Comparison of ENCODE assay signal across 1 cellular context in genomic region chr4:105613326-105613725, GRCh38.
TF ChIP-seq lines count a peak whose summit lies in the region.

No MANE protein-coding gene starts in this region.

TF ChIP-seq in HepG2, 621 proteins besides CTCF, POLR2A, EP300 and RAD21 (continued from another document):
- no peak for TF ChIP-seq ZNF407 (CRISPR knock-in tag; IDR thresholded peaks at IDR 0.05; ENCODE audit: not compliant biosample characterization)
- no peak for TF ChIP-seq ZNF878 (CRISPR knock-in tag; IDR thresholded peaks at IDR 0.05)
- TF ChIP-seq ETV6 (CRISPR knock-in tag; conservative IDR thresholded peaks at IDR 0.05), result no peak
- no peak for TF ChIP-seq NRL (CRISPR knock-in tag; IDR thresholded peaks at IDR 0.05; ENCODE audit: borderline replicate concordance)
- TF ChIP-seq, protein P1, sequence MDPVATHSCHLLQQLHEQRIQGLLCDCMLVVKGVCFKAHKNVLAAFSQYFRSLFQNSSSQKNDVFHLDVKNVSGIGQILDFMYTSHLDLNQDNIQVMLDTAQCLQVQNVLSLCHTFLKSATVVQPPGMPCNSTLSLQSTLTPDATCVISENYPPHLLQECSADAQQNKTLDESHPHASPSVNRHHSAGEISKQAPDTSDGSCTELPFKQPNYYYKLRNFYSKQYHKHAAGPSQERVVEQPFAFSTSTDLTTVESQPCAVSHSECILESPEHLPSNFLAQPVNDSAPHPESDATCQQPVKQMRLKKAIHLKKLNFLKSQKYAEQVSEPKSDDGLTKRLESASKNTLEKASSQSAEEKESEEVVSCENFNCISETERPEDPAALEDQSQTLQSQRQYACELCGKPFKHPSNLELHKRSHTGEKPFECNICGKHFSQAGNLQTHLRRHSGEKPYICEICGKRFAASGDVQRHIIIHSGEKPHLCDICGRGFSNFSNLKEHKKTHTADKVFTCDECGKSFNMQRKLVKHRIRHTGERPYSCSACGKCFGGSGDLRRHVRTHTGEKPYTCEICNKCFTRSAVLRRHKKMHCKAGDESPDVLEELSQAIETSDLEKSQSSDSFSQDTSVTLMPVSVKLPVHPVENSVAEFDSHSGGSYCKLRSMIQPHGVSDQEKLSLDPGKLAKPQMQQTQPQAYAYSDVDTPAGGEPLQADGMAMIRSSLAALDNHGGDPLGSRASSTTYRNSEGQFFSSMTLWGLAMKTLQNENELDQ (CRISPR knock-in tag; IDR thresholded peaks at IDR 0.05; ENCODE audit: borderline replicate concordance), result no peak
- TF ChIP-seq, protein P2, sequence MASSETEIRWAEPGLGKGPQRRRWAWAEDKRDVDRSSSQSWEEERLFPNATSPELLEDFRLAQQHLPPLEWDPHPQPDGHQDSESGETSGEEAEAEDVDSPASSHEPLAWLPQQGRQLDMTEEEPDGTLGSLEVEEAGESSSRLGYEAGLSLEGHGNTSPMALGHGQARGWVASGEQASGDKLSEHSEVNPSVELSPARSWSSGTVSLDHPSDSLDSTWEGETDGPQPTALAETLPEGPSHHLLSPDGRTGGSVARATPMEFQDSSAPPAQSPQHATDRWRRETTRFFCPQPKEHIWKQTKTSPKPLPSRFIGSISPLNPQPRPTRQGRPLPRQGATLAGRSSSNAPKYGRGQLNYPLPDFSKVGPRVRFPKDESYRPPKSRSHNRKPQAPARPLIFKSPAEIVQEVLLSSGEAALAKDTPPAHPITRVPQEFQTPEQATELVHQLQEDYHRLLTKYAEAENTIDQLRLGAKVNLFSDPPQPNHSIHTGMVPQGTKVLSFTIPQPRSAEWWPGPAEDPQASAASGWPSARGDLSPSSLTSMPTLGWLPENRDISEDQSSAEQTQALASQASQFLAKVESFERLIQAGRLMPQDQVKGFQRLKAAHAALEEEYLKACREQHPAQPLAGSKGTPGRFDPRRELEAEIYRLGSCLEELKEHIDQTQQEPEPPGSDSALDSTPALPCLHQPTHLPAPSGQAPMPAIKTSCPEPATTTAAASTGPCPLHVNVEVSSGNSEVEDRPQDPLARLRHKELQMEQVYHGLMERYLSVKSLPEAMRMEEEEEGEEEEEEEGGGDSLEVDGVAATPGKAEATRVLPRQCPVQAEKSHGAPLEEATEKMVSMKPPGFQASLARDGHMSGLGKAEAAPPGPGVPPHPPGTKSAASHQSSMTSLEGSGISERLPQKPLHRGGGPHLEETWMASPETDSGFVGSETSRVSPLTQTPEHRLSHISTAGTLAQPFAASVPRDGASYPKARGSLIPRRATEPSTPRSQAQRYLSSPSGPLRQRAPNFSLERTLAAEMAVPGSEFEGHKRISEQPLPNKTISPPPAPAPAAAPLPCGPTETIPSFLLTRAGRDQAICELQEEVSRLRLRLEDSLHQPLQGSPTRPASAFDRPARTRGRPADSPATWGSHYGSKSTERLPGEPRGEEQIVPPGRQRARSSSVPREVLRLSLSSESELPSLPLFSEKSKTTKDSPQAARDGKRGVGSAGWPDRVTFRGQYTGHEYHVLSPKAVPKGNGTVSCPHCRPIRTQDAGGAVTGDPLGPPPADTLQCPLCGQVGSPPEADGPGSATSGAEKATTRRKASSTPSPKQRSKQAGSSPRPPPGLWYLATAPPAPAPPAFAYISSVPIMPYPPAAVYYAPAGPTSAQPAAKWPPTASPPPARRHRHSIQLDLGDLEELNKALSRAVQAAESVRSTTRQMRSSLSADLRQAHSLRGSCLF (CRISPR knock-in tag; IDR thresholded peaks at IDR 0.05; ENCODE audit: borderline replicate concordance), result no peak
- TF ChIP-seq FOXA1 (IDR thresholded peaks at IDR 0.05), result no peak
- no peak for TF ChIP-seq FOXA1 (CRISPR knock-in tag; IDR thresholded peaks at IDR 0.05)
- no peak for TF ChIP-seq PRMT3 (CRISPR knock-in tag; IDR thresholded peaks at IDR 0.05; ENCODE audit: borderline replicate concordance, low read depth)
- no peak for TF ChIP-seq ZBTB21 (CRISPR knock-in tag; IDR thresholded peaks at IDR 0.05)
- TF ChIP-seq ARNTL (CRISPR knock-in tag; IDR thresholded peaks at IDR 0.05), result no peak
- no peak for TF ChIP-seq SP5 (CRISPR knock-in tag; IDR thresholded peaks at IDR 0.05; ENCODE audit: borderline replicate concordance, low read depth)
- TF ChIP-seq U2AF1 (optimal IDR thresholded peaks at IDR 0.05; ENCODE audit: low read depth, low read length), result no peak
- TF ChIP-seq KLF6 (CRISPR knock-in tag; IDR thresholded peaks at IDR 0.05), result no peak
- TF ChIP-seq, protein P3, sequence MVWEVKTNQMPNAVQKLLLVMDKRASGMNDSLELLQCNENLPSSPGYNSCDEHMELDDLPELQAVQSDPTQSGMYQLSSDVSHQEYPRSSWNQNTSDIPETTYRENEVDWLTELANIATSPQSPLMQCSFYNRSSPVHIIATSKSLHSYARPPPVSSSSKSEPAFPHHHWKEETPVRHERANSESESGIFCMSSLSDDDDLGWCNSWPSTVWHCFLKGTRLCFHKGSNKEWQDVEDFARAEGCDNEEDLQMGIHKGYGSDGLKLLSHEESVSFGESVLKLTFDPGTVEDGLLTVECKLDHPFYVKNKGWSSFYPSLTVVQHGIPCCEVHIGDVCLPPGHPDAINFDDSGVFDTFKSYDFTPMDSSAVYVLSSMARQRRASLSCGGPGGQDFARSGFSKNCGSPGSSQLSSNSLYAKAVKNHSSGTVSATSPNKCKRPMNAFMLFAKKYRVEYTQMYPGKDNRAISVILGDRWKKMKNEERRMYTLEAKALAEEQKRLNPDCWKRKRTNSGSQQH (CRISPR knock-in tag; IDR thresholded peaks at IDR 0.05; ENCODE audit: low read depth), result no peak
